8 cellular contexts compared by ENCODE assay signal in the genomic region with DNA sequence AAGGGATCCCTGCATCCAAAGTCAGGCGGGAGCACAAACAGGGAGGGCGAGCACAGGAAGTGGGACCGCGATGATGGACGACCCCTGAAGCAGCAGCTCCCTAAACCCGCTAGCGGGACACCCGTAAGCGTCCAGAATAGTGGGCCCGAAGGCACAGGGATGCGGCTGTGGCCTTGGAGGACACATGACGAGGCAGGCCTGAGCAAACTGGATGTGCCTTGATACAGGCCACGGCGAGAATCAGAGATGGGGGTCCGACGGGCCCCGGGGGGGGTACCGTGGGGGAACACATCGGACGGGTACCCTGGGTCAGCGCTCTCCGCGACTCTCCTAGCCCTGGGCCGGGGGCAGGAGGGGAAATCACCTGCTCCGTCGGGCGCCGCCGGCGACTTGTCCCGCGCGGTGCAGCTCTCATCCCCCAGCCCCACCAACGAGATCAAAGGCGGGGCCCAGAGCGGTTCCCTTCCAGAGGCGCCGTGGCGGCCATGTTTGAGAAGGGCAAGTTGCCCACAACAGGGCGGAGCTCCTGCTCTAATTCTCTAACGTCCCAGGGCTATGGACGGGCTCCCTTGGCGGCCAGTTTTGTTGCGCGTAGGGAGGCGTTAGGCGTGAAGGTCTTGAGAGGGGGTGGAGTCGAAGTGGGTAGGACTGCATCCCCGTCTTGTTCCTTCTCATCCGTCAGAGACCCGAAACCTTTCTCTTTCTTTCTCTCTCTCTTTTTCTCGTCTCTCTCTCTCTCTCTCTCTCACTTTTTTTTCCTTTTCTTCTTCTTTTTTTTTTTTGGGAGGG. TPM values are rescaled to one million over a fixed set of nuclear protein-coding genes. Genes with fewer than 3 reads are reported as not detected.
DNase-seq lines count a peak whose midpoint lies in the region; ATAC-seq and TF ChIP-seq lines count a peak whose summit lies in the region.

A gene with protein sequence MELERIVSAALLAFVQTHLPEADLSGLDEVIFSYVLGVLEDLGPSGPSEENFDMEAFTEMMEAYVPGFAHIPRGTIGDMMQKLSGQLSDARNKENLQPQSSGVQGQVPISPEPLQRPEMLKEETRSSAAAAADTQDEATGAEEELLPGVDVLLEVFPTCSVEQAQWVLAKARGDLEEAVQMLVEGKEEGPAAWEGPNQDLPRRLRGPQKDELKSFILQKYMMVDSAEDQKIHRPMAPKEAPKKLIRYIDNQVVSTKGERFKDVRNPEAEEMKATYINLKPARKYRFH (minus strand): TSS at position 413 of the 789 bp plus-strand sequence. CDS start 7,386 bp downstream, outside the sequence.

- no peaks in the 10 kb centered on the region for H3K9me3 Mint-ChIP-seq in IgD-negative memory B cell

- ATAC-seq in GM21529 (IDR thresholded peaks at IDR 0.05; ENCODE audit: unreplicated experiment) (peak; percentile 88), mucosa of descending colon (peak; percentile 98)

- peaks cover 15% of the 10 kb centered on the region for H3K4me1 ChIP-seq in mucosa of descending colon (ENCODE audit: low read depth)

- no peaks in the 10 kb centered on the region for H3K36me3 Mint-ChIP-seq in IgD-negative memory B cell

- H3K4me3 Mint-ChIP-seq in IgD-negative memory B cell: peak within 1 kb of the TSS; percentile 93 to 98 (median 96)

- intact Hi-C loops in mucosa of descending colon (cut with DNase I, micrococcal nuclease): no loop called here

- no peaks in the 10 kb centered on the region for H3K9me3 ChIP-seq in mucosa of descending colon

- TF ChIP-seq CTCF in mucosa of descending colon (IDR thresholded peaks at IDR 0.05): no peak

- H3K36me3 ChIP-seq in mucosa of descending colon (ENCODE audit: low read depth): no peaks in the 10 kb centered on the region

- peaks cover 6 to 18% (median 14%) of the 10 kb centered on the region in 3 donors for H3K4me1 Mint-ChIP-seq in IgD-negative memory B cell

- H3K4me3 ChIP-seq in mucosa of descending colon: peak within 1 kb of the TSS; percentile 70

- DNase-seq in DMS114 treated with DMSO at 0.1 percent for 48 hours (lab: John Stamatoyannopoulos, UW; ENCODE audit: unreplicated experiment) (peak; percentile 97), OCI-M2 (lab: John Stamatoyannopoulos, UW; ENCODE audit: unreplicated experiment) (peak; percentile 95), activated T-cell treated with anti-CD3 and anti-CD28 coated beads for 4 hours (peak; percentile 91), epidermal melanocyte (ENCODE audit: insufficient read length, low spot score) (peak; percentile 97), mucosa of descending colon (peak; percentile 98 to 99 (median 99))
- DNase-seq in stimulated activated CD8-positive, alpha-beta memory T cell treated with anti-CD3 and anti-CD28 coated beads, Interleukin-4, amount 100 ng/mL, for 4 hours (ENCODE audit: low read depth in 2 of 2, low spot score in 1 of 2): peak; percentile 86 to 89

- peak within 1 kb of the TSS; percentile 69 to 93 (median 86) for H3K27ac Mint-ChIP-seq in IgD-negative memory B cell

- peaks cover 2% of the 10 kb centered on the region for H3K27me3 Mint-ChIP-seq in IgD-negative memory B cell

RNA-seq across cellular contexts. Expression of the gene that starts here (rescaled TPM):
- polyA plus RNA-seq in IgD-negative memory B cell: 51.8 TPM
- 10 to 100 TPM; 26.6 to 51.9 (median 29.2) TPM for total RNA-seq in mucosa of descending colon

Comparison
In these comparisons a context has a peak if more than half of its experiments do, and no peak if none do; other contexts are left out.
1. Peak in every context shown above with its lines: DNase-seq, ATAC-seq and H3K4me3 ChIP-seq.